In genomic region chr14:20455355-20456300, GRCh38 we compare ENCODE assay signal across 9 cellular contexts. TPM values are rescaled to one million over a fixed set of nuclear protein-coding genes. Genes with fewer than 3 reads are reported as not detected.
A peak's percentile ranks its signal among the peaks of the same experiment; 100 is the strongest.
DNase-seq lines count a peak whose midpoint lies in the region; ATAC-seq and TF ChIP-seq lines count a peak whose summit lies in the region.
"Had no signal": no experiment of that assay in that cellular context is flagged by ENCODE, and none has a peak within 500 bp of the region (broad histone marks: within the 10 kb centered on the region; RNA-seq: fewer than 3 reads in every experiment).

No MANE protein-coding gene starts in this region.

- peaks cover 14% of the 10 kb centered on the region; the same call in 1 of the 2 replicates for H3F3A ChIP-seq in MM.1S (ENCODE audit: insufficient read depth, low read length)

- in situ Hi-C loops in HAP-1 (cut with MboI; ENCODE audit: low sequenced_read_pairs) = no loop called here

- H3K4me2 ChIP-seq in MM.1S (ENCODE audit: low read depth, low read length) = peak overlapping the region; percentile 68

- ATAC-seq in activated CD8-positive, alpha-beta T cell treated with anti-CD3 and anti-CD28 coated beads for 36 hours = peak; percentile 65

- H3K27me3 Mint-ChIP-seq in activated CD8-positive, alpha-beta T cell treated with anti-CD3 and anti-CD28 coated beads for 36 hours = no peaks in the 10 kb centered on the region

- H3K27me3 ChIP-seq in HAP-1 (ENCODE audit: low read depth) = no peaks in the 10 kb centered on the region
- no peaks in the 10 kb centered on the region for H3K27me3 ChIP-seq in MM.1S (replicated peaks; ENCODE audit: insufficient read depth, low read length)
- no peaks in the 10 kb centered on the region for H3K27me3 ChIP-seq in left ventricle myocardium inferior (ENCODE audit: low read depth)

- no peak overlapping the region for H3K4me3 Mint-ChIP-seq in activated CD8-positive, alpha-beta T cell treated with anti-CD3 and anti-CD28 coated beads for 36 hours
- H3K4me3 Mint-ChIP-seq: T-helper 1 cell treated with Interleukin-12 subunit alpha and Interleukin-12 subunit beta and Interleukin-4 antibody, amounts not matched to agents 30 μg/mL and 1 μg/mL, for 36 hours had no signal

- DNase-seq in stimulated activated CD4-positive, alpha-beta T cell treated with anti-CD3 and anti-CD28 coated beads, Interleukin-2, amount 100 ng/mL, for 4 hours (ENCODE audit: low read depth) = peak; percentile 66
- DNase-seq in stimulated activated CD4-positive, alpha-beta T cell treated with anti-CD3 and anti-CD28 coated beads, Interleukin-4, amount 100 ng/mL, for 1 hour = no peak
- DNase-seq in HAP-1 (ENCODE audit: low spot score in 2 of 2) (peak in 1 of 2 experiments; percentile 75), MM.1S (no peak), left ventricle myocardium inferior (no peak), OCI-M2 (lab: John Stamatoyannopoulos, UW; ENCODE audit: unreplicated experiment) (no peak)
- DNase-seq in activated CD8-positive, alpha-beta T cell treated with anti-CD3 and anti-CD28 coated beads for 36 hours = peak; percentile 48
- peak; percentile 49 for DNase-seq in stimulated activated CD8-positive, alpha-beta memory T cell treated with anti-CD3 and anti-CD28 coated beads, Interleukin-12 subunit alpha, Interleukin-12 subunit beta, amount 100 ng/mL, for 24 hours (ENCODE audit: extremely low read depth)

- H3K9ac ChIP-seq in MM.1S (ENCODE audit: low read length) = peak overlapping the region; percentile 90

- H3K9me2 ChIP-seq in MM.1S (replicated peaks; ENCODE audit: insufficient read depth, low read length) = no peaks in the 10 kb centered on the region

- peaks cover 35% of the 10 kb centered on the region for H3K36me3 Mint-ChIP-seq in activated CD8-positive, alpha-beta T cell treated with anti-CD3 and anti-CD28 coated beads for 36 hours (ENCODE audit: low read depth)

- H3K4me1 ChIP-seq in HAP-1 (peaks cover 12% of the 10 kb centered on the region; the same call in 1 of the 2 replicates), MM.1S (ENCODE audit: low read length) (0 out of 2 replicates have a peak, but pooled peaks cover 4% of the 10 kb centered on the region), left ventricle myocardium inferior (peaks cover 71% of the 10 kb centered on the region)

- no peaks in the 10 kb centered on the region for H3K9me3 Mint-ChIP-seq in activated CD8-positive, alpha-beta T cell treated with anti-CD3 and anti-CD28 coated beads for 36 hours
- H3K9me3 Mint-ChIP-seq: T-helper 1 cell treated with Interleukin-12 subunit alpha and Interleukin-12 subunit beta and Interleukin-4 antibody, amounts not matched to agents 30 μg/mL and 1 μg/mL, for 36 hours had no signal

- H3K9me3 ChIP-seq in HAP-1 = no peaks in the 10 kb centered on the region
- H3K9me3 ChIP-seq in MM.1S (replicated peaks; ENCODE audit: insufficient read depth, low read length) = no peaks in the 10 kb centered on the region
- no peaks in the 10 kb centered on the region for H3K9me3 ChIP-seq in left ventricle myocardium inferior (replicated peaks)

- no peak for TF ChIP-seq CTCF in MM.1S (IDR thresholded peaks at IDR 0.05; ENCODE audit: low read length)
- no peak for TF ChIP-seq CTCF in activated CD8-positive, alpha-beta T cell treated with anti-CD3 and anti-CD28 coated beads for 36 hours (IDR thresholded peaks at IDR 0.05)
- no peak for TF ChIP-seq CTCF in left ventricle myocardium inferior (IDR thresholded peaks at IDR 0.05; ENCODE audit: borderline replicate concordance)

- H3K27ac Mint-ChIP-seq in activated CD8-positive, alpha-beta T cell treated with anti-CD3 and anti-CD28 coated beads for 36 hours = no peak overlapping the region
- H3K27ac Mint-ChIP-seq: T-helper 1 cell treated with Interleukin-12 subunit alpha and Interleukin-12 subunit beta and Interleukin-4 antibody, amounts not matched to agents 30 μg/mL and 1 μg/mL, for 36 hours had no signal

- intact Hi-C loops in activated CD8-positive, alpha-beta T cell treated with anti-CD3 and anti-CD28 coated beads for 36 hours (cut with micrococcal nuclease) = loop anchor here (2.0 to 5.0 kb wide), 2 partner anchors 43 to 157 kb away; partner anchors contain the start of gene TEP1
- intact Hi-C loops in left ventricle myocardium inferior (cut with micrococcal nuclease) = no loop called here

- CTCF ChIA-PET in activated CD8-positive, alpha-beta T cell treated with anti-CD3 and anti-CD28 coated beads for 36 hours (lab: Charles Lee) = interaction anchor here (0.6 to 9.2 kb wide), 10 partner anchors 14 to 235 kb away, joined by 3 to 72 read pairs (median 4); partner anchors contain the start of genes CCNB1IP1, PARP2 and TEP1

- H3K4me1 Mint-ChIP-seq in activated CD8-positive, alpha-beta T cell treated with anti-CD3 and anti-CD28 coated beads for 36 hours (ENCODE audit: low read depth) = peaks cover 26% of the 10 kb centered on the region

- H3K36me3 ChIP-seq in HAP-1 (replicated peaks) = peaks cover 48% of the 10 kb centered on the region
- no peaks in the 10 kb centered on the region for H3K36me3 ChIP-seq in MM.1S (replicated peaks; ENCODE audit: insufficient read depth, low read length)
- peaks cover 58% of the 10 kb centered on the region for H3K36me3 ChIP-seq in left ventricle myocardium inferior

- peak overlapping the region; percentile 70 for H2AFZ ChIP-seq in MM.1S (ENCODE audit: low read length)

- H3K27ac ChIP-seq in MM.1S (ENCODE audit: low read length) (peak overlapping the region; percentile 91), left ventricle myocardium inferior (replicated peaks) (peak overlapping the region; percentile 97)

- peaks cover 3% of the 10 kb centered on the region; the same call in 1 of the 2 replicates for H4K20me1 ChIP-seq in MM.1S (ENCODE audit: insufficient read depth, low read length)

- H3K4me3 ChIP-seq in HAP-1 = peak overlapping the region; percentile 72
- H3K4me3 ChIP-seq in MM.1S (ENCODE audit: low read length) = peak overlapping the region; percentile 80
- H3K4me3 ChIP-seq in left ventricle myocardium inferior = peak overlapping the region; percentile 78

- POLR2A ChIA-PET in activated CD8-positive, alpha-beta T cell treated with anti-CD3 and anti-CD28 coated beads for 36 hours (lab: Charles Lee) = interaction anchor here (0.5 to 5.0 kb wide), 30 partner anchors 8 to 646 kb away, joined by 3 to 43 read pairs (median 5); partner anchors contain the start of genes PARP2, PNP, TEP1 and TMEM253

- peaks cover 37% of the 10 kb centered on the region for H3K79me2 ChIP-seq in MM.1S (ENCODE audit: low read length)

RNA-seq across cellular contexts. Expression of gene APEX1, which starts 0.6 kb away (rescaled TPM):
- total RNA-seq in activated CD8-positive, alpha-beta T cell treated with anti-CD3 and anti-CD28 coated beads for 36 hours = 100 to 1,000 TPM; 196 to 211 TPM
- 75.0 TPM for total RNA-seq in left ventricle myocardium inferior

RNA-seq across cellular contexts. Expression of gene OSGEP, which starts 1.0 kb away (rescaled TPM):
- total RNA-seq in activated CD8-positive, alpha-beta T cell treated with anti-CD3 and anti-CD28 coated beads for 36 hours = 10 to 100 TPM; 39.5 to 40.7 TPM
- total RNA-seq in left ventricle myocardium inferior = 19.4 TPM

RNA-seq across cellular contexts. Expression of gene PIP4P1, which starts 5.6 kb away (rescaled TPM):
- 10 to 100 TPM; 21.0 to 27.3 TPM for total RNA-seq in activated CD8-positive, alpha-beta T cell treated with anti-CD3 and anti-CD28 coated beads for 36 hours
- 19.7 TPM for total RNA-seq in left ventricle myocardium inferior

RNA-seq across cellular contexts. Expression of gene PNP, which starts 13.6 kb away (rescaled TPM):
- total RNA-seq in activated CD8-positive, alpha-beta T cell treated with anti-CD3 and anti-CD28 coated beads for 36 hours = 100 to 1,000 TPM; 176 to 183 TPM
- total RNA-seq in left ventricle myocardium inferior = 6.4 TPM

RNA-seq across cellular contexts. Expression of gene KLHL33, which starts 19.7 kb away (rescaled TPM):
- under 1 TPM; 0.54 to 0.59 TPM for total RNA-seq in activated CD8-positive, alpha-beta T cell treated with anti-CD3 and anti-CD28 coated beads for 36 hours
- 0.33 TPM for total RNA-seq in left ventricle myocardium inferior

Comparison
In these comparisons a context has a peak if more than half of its experiments do, and no peak if none do; other contexts are left out.
1. DNase-seq: peak in stimulated activated CD4-positive, alpha-beta T cell treated with anti-CD3 and anti-CD28 coated beads, Interleukin-2, amount 100 ng/mL, for 4 hours (single experiment), activated CD8-positive, alpha-beta T cell treated with anti-CD3 and anti-CD28 coated beads for 36 hours (single experiment) and stimulated activated CD8-positive, alpha-beta memory T cell treated with anti-CD3 and anti-CD28 coated beads, Interleukin-12 subunit alpha, Interleukin-12 subunit beta, amount 100 ng/mL, for 24 hours (single experiment); none in stimulated activated CD4-positive, alpha-beta T cell treated with anti-CD3 and anti-CD28 coated beads, Interleukin-4, amount 100 ng/mL, for 1 hour (single experiment), MM.1S (single experiment), left ventricle myocardium inferior (single experiment) and OCI-M2 (single experiment).
2. Peak in every context shown above with its lines, with median percentiles within 50 percentile points of each other: H3K4me3 ChIP-seq.